In the genomic region with DNA sequence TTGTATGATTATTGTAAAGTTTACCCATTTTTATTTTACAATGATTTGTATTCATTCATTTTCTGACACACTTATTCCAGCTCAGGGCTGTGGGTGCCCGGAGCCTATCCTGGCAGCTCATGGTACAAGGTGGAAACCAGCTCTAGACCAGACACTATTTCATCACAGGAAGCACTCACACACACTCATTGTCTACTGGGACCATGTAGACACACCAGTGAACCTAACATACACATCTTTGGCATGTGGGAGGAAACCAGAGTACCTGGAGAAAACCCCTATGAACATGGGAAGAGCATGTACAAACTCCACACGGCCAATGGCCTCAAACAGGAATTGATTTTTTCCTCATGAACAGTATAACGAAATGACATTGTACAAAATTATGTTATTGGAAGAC, we compare ENCODE assay signal across 13 cellular contexts. TPM values are rescaled to one million over a fixed set of nuclear protein-coding genes. Genes with fewer than 3 reads are reported as not detected.
DNase-seq lines count a peak whose midpoint lies in the region; ATAC-seq, FAIRE-seq and TF ChIP-seq lines count a peak whose summit lies in the region.
"Had no signal": no experiment of that assay in that cellular context is flagged by ENCODE, and none has a peak within 500 bp of the region (broad histone marks: within the 10 kb centered on the region; RNA-seq: fewer than 3 reads in every experiment).

No MANE protein-coding gene starts in this region.

- peaks cover 0 to 65% (median 34%) of the 10 kb centered on the region in 11 experiments; a peak in 16 of 22 replicates for H3K36me3 ChIP-seq in BLaER1 treated with 17β-estradiol and CSF1 and Interleukin-3, amounts not matched to agents 10 nM and 100 nM
- H3K36me3 ChIP-seq in GM23248 (ENCODE audit: low read depth): no peaks in the 10 kb centered on the region
- no peaks in the 10 kb centered on the region for H3K36me3 ChIP-seq in endothelial cell of umbilical vein (ENCODE audit: control insufficient read depth in 2 of 2, extremely low read depth in 1 of 2, insufficient read depth in 2 of 2, low read length in 2 of 2)
- no peaks in the 10 kb centered on the region for H3K36me3 ChIP-seq in colonic mucosa

- no peak for FAIRE-seq in endothelial cell of umbilical vein (lab: Jason Lieb, UNC)

- peak overlapping the region in 3 of 11 experiments; percentile 0 to 84 (median 15); a peak in 3 of 22 replicates for H3K27ac ChIP-seq in BLaER1 treated with 17β-estradiol and CSF1 and Interleukin-3, amounts not matched to agents 10 nM and 100 nM
- H3K27ac ChIP-seq in GM23248 (no peak overlapping the region), endothelial cell of umbilical vein (ENCODE audit: insufficient read depth, low read depth, low read length) (no peak overlapping the region), colonic mucosa (no peak overlapping the region)

- peak overlapping the region in 8 of 10 experiments; percentile 71 to 90 (median 82); a peak in 12 of 20 replicates for H3K4me3 ChIP-seq in BLaER1 treated with 17β-estradiol and CSF1 and Interleukin-3, amounts not matched to agents 10 nM and 100 nM
- H3K4me3 ChIP-seq in GM23248 (no peak overlapping the region), endothelial cell of umbilical vein (replicated peaks in 1 of 3; ENCODE audit: insufficient read depth in 1 of 3, low read depth in 1 of 3, low read length in 3 of 3) (no peak overlapping the region), colonic mucosa (no peak overlapping the region)

- peaks cover 7% of the 10 kb centered on the region for H3F3A ChIP-seq in GM23248 (ENCODE audit: insufficient read depth)

- CTCF ChIA-PET in endothelial cell of umbilical vein (lab: Charles Lee): no interaction called here

- H3K9me3 ChIP-seq in BLaER1 treated with 17β-estradiol and CSF1 and Interleukin-3, amounts not matched to agents 10 nM and 100 nM (replicated peaks in 1 of 11): peaks cover 0 to 5% (median 0%) of the 10 kb centered on the region in 11 experiments; a peak in 3 of 22 replicates
- H3K9me3 ChIP-seq in GM23248 (ENCODE audit: low read depth): no peaks in the 10 kb centered on the region
- H3K9me3 ChIP-seq in endothelial cell of umbilical vein (replicated peaks; ENCODE audit: control insufficient read depth, insufficient read depth, low read length): no peaks in the 10 kb centered on the region
- no peaks in the 10 kb centered on the region for H3K9me3 ChIP-seq in colonic mucosa

- DNase-seq in GM23248 (peak; percentile 38), OCI-M1 (lab: John Stamatoyannopoulos, UW) (peak; percentile 31), endothelial cell of umbilical vein (ENCODE audit: low read depth, low spot score) (no peak), colonic mucosa (no peak), NCI-H187 (lab: John Stamatoyannopoulos, UW) (no peak), NCI-H1436 (lab: John Stamatoyannopoulos, UW) (no peak)
- DNase-seq: activated gamma-delta T cell treated with Interleukin-2 at 50 U/mL for 16 hours, DMS79 treated with DMSO at 0.1 percent for 48 hours, naive B cell, NCI-H510A, T-helper 9 cell had no signal

- intact Hi-C loops in endothelial cell of umbilical vein (cut with micrococcal nuclease): no loop called here
- intact Hi-C loops in colonic mucosa (cut with DNase I): loop anchor here (10.0 kb wide), 1 partner anchor 213 kb away; no protein-coding TSS in a partner anchor

- WGBS in GM23248 (ENCODE audit: low coverage in 1 of 2, low lambda C conversion rate in 2 of 2, missing lambda C conversion rate in 2 of 2), 2 experiments: 53 to 54% methylated on average over 3 of the region's 3 CpGs

- dilution Hi-C loops in endothelial cell of umbilical vein (cut with MboI; ENCODE audit: extremely low pct_ligation_motif_present, low sequenced_read_pairs): no loop called here

- H3K9me1 ChIP-seq in endothelial cell of umbilical vein (replicated peaks; ENCODE audit: control insufficient read depth, extremely low read depth, insufficient read depth, low read length): no peaks in the 10 kb centered on the region

- no peaks in the 10 kb centered on the region for H3K9me2 ChIP-seq in GM23248 (ENCODE audit: insufficient read depth)

- peaks cover 41 to 61% (median 52%) of the 10 kb centered on the region in 10 experiments for H3K4me1 ChIP-seq in BLaER1 treated with 17β-estradiol and CSF1 and Interleukin-3, amounts not matched to agents 10 nM and 100 nM
- H3K4me1 ChIP-seq in GM23248 (ENCODE audit: insufficient read depth) (peaks cover 32% of the 10 kb centered on the region), endothelial cell of umbilical vein (ENCODE audit: control insufficient read depth, extremely low read depth, insufficient read depth, low read length) (peaks cover 28% of the 10 kb centered on the region), colonic mucosa (peaks cover 6% of the 10 kb centered on the region)

- H3K4me2 ChIP-seq in BLaER1 treated with 17β-estradiol and CSF1 and Interleukin-3, amounts not matched to agents 10 nM and 100 nM: peak overlapping the region; percentile 74 to 97 (median 84); a peak in 21 of 22 replicates
- H3K4me2 ChIP-seq in GM23248 (ENCODE audit: unreplicated experiment) (peak overlapping the region; percentile 23), endothelial cell of umbilical vein (ENCODE audit: insufficient read depth, low read length) (peak overlapping the region; percentile 38)

- H3K27me3 ChIP-seq in BLaER1 treated with 17β-estradiol and CSF1 and Interleukin-3, amounts not matched to agents 10 nM and 100 nM: no peaks in the 10 kb centered on the region
- H3K27me3 ChIP-seq in GM23248 (replicated peaks; ENCODE audit: insufficient read depth) (no peaks in the 10 kb centered on the region), endothelial cell of umbilical vein (ENCODE audit: control insufficient read depth in 2 of 2, insufficient read depth in 2 of 2, low read length in 2 of 2) (no peaks in the 10 kb centered on the region), colonic mucosa (no peaks in the 10 kb centered on the region)

- TF ChIP-seq CTCF in endothelial cell of umbilical vein (IDR thresholded peaks at IDR 0.05; ENCODE audit: extremely low read depth in 1 of 2, insufficient read depth in 1 of 2, low read depth in 1 of 2, low read length in 2 of 2) (no peak), colonic mucosa (IDR thresholded peaks at IDR 0.05) (no peak)

- H3K79me2 ChIP-seq in GM23248 (ENCODE audit: insufficient read depth) (peaks cover 84% of the 10 kb centered on the region), endothelial cell of umbilical vein (ENCODE audit: control insufficient read depth, insufficient read depth, low read length) (peaks cover 76% of the 10 kb centered on the region)

- in situ Hi-C loops in GM23248 (cut with MboI): no loop called here

- peak overlapping the region in 5 of 11 experiments; percentile 13 to 92 (median 88); a peak in 4 of 22 replicates for H3K9ac ChIP-seq in BLaER1 treated with 17β-estradiol and CSF1 and Interleukin-3, amounts not matched to agents 10 nM and 100 nM
- H3K9ac ChIP-seq in GM23248 (no peak overlapping the region), endothelial cell of umbilical vein (replicated peaks; ENCODE audit: extremely low read depth, insufficient read depth, low read length) (no peak overlapping the region), colonic mucosa (ENCODE audit: low read depth in 2 of 2, low read length in 2 of 2) (no peak overlapping the region)

- ATAC-seq in GM19467 (IDR thresholded peaks at IDR 0.05; ENCODE audit: unreplicated experiment): no peak

- no TSS peak for BruUV-seq in endothelial cell of umbilical vein (replicated peaks; lab: Mats Ljungman, UMichigan)

- peaks cover 0 to 61% (median 19%) of the 10 kb centered on the region in 11 experiments; a peak in 13 of 22 replicates for H4K20me1 ChIP-seq in BLaER1 treated with 17β-estradiol and CSF1 and Interleukin-3, amounts not matched to agents 10 nM and 100 nM
- H4K20me1 ChIP-seq in GM23248 (ENCODE audit: insufficient read depth): no peaks in the 10 kb centered on the region
- H4K20me1 ChIP-seq in endothelial cell of umbilical vein (replicated peaks; ENCODE audit: control insufficient read depth, extremely low read depth, insufficient read depth, low read length): no peaks in the 10 kb centered on the region

- POLR2A ChIA-PET in endothelial cell of umbilical vein (lab: Charles Lee): no interaction called here

- peak overlapping the region; percentile 92 for H2AFZ ChIP-seq in GM23248
- peak overlapping the region; percentile 50 for H2AFZ ChIP-seq in endothelial cell of umbilical vein (ENCODE audit: low read depth, low read length)

- TF ChIP-seq POLR2A in endothelial cell of umbilical vein (IDR thresholded peaks at IDR 0.05; ENCODE audit: low read depth, low read length): no peak

TF ChIP-seq in endothelial cell of umbilical vein, 7 proteins besides CTCF, POLR2A, EP300 and RAD21 (continues in another document):
- TF ChIP-seq FOS (IDR thresholded peaks at IDR 0.05; ENCODE audit: borderline replicate concordance, insufficient read depth, low read length) (no peak), JUN (IDR thresholded peaks at IDR 0.05; ENCODE audit: borderline replicate concordance, insufficient read depth, insufficient read length, low read depth) (no peak), EZH2 (IDR thresholded peaks at IDR 0.05; ENCODE audit: borderline replicate concordance, low read depth, low read length, severe bottlenecking) (no peak)

RNA-seq across cellular contexts. Expression of a gene that starts 2.4 kb away (rescaled TPM):
- total RNA-seq in GM23248 (2014; rRNA removed; shearing (Covaris generic)): 8.2 and 10.5 TPM in 2 replicates
- 7.6 and 9.7 TPM in 2 replicates for polyA plus RNA-seq in GM23248 (2016; fragmentation: Nextera tagmentation; extraction: Ambion mirVana)
- 26.5 and 27.2 TPM in 2 replicates for total RNA-seq in endothelial cell of umbilical vein
- 10.1 and 11.2 TPM in 2 replicates for polyA plus RNA-seq in endothelial cell of umbilical vein
- polyA plus RNA-seq in endothelial cell of umbilical vein (2011; cell fraction: cytosol; rRNA removed): 14.2 and 20.6 TPM in 2 replicates
- 17.8 and 19.8 TPM in 2 replicates for polyA plus RNA-seq in endothelial cell of umbilical vein (2011; cell fraction: nucleus; rRNA removed)
- 9.5 and 14.9 TPM in 2 replicates for polyA plus RNA-seq in endothelial cell of umbilical vein (2012)
- 17.8 and 26.2 TPM in 2 replicates for polyA minus RNA-seq in endothelial cell of umbilical vein
- 57.2 TPM for polyA minus RNA-seq in endothelial cell of umbilical vein (2011; cell fraction: cytosol; rRNA and poly(A)+ RNA removed)
- polyA minus RNA-seq in endothelial cell of umbilical vein (2011; cell fraction: nucleus; rRNA and poly(A)+ RNA removed): 12.7 and 28.6 TPM in 2 replicates
- 10 to 100 TPM in 1 of 2 donors, 1 to 10 TPM in 1; 5.2 to 19.9 TPM for total RNA-seq in colonic mucosa

RNA-seq across cellular contexts. Expression of a gene that starts 2.5 kb away (rescaled TPM):
- 9.6 and 12.1 TPM in 2 replicates for total RNA-seq in GM23248 (2014; rRNA removed; shearing (Covaris generic))
- polyA plus RNA-seq in GM23248 (2016; fragmentation: Nextera tagmentation; extraction: Ambion mirVana) (9.8 and 11.8 TPM in 2 replicates), endothelial cell of umbilical vein (9.0 and 9.1 TPM in 2 replicates)
- total RNA-seq in endothelial cell of umbilical vein (16.1 and 18.1 TPM in 2 replicates), colonic mucosa (10 to 100 TPM; 11.0 to 18.5 TPM)
- 11.1 and 12.8 TPM in 2 replicates for polyA plus RNA-seq in endothelial cell of umbilical vein (2011; cell fraction: cytosol; rRNA removed)
- 18.1 and 18.6 TPM in 2 replicates for polyA plus RNA-seq in endothelial cell of umbilical vein (2011; cell fraction: nucleus; rRNA removed)
- polyA plus RNA-seq in endothelial cell of umbilical vein (2012): 8.6 and 12.5 TPM in 2 replicates
- polyA minus RNA-seq in endothelial cell of umbilical vein: 45.4 and 47.3 TPM in 2 replicates
- 59.8 TPM for polyA minus RNA-seq in endothelial cell of umbilical vein (2011; cell fraction: cytosol; rRNA and poly(A)+ RNA removed)
- 57.8 and 102 TPM in 2 replicates for polyA minus RNA-seq in endothelial cell of umbilical vein (2011; cell fraction: nucleus; rRNA and poly(A)+ RNA removed)

Comparison
In these comparisons a context has a peak if more than half of its experiments do, and no peak if none do; other contexts are left out.
1. H3K4me2 ChIP-seq: peak in every context shown above with its lines; median percentile 84 in BLaER1 treated with 17β-estradiol and CSF1 and Interleukin-3, amounts not matched to agents 10 nM and 100 nM; 38 in endothelial cell of umbilical vein; 23 in GM23248.
2. H3K4me3 ChIP-seq: peak in BLaER1 treated with 17β-estradiol and CSF1 and Interleukin-3, amounts not matched to agents 10 nM and 100 nM (8 of 10); none in GM23248 (single experiment), endothelial cell of umbilical vein (0 of 3) and colonic mucosa (single experiment).
3. DNase-seq: peak in GM23248 (single experiment) and OCI-M1 (single experiment); none in endothelial cell of umbilical vein (single experiment), colonic mucosa (single experiment), NCI-H187 (0 of 2) and NCI-H1436 (single experiment).